1 cellular context compared by ENCODE assay signal in genomic region chr3:24496529-24497482, GRCh38.
TF ChIP-seq lines count a peak whose summit lies in the region.

No MANE protein-coding gene starts in this region.

TF ChIP-seq in HepG2, 621 proteins besides CTCF, POLR2A, EP300 and RAD21 (continued from another document and continues in another):
- no peak for TF ChIP-seq ZNF362 (CRISPR knock-in tag; IDR thresholded peaks at IDR 0.05; ENCODE audit: borderline replicate concordance)
- no peak for TF ChIP-seq TCF12 (IDR thresholded peaks at IDR 0.05)
- TF ChIP-seq TCF12 (CRISPR knock-in tag; IDR thresholded peaks at IDR 0.05): no peak
- TF ChIP-seq TFAP4 (IDR thresholded peaks at IDR 0.05; ENCODE audit: borderline replicate concordance, low read depth): no peak
- no peak for TF ChIP-seq NFE2L2 (IDR thresholded peaks at IDR 0.05; ENCODE audit: low read length)
- no peak for TF ChIP-seq HNRNPK (IDR thresholded peaks at IDR 0.05; ENCODE audit: low read depth, low read length, poor library complexity, severe bottlenecking)
- TF ChIP-seq FOXP4 (CRISPR knock-in tag; IDR thresholded peaks at IDR 0.05): peak; percentile 31; the same call in 1 of the 2 replicates
- no peak for TF ChIP-seq PRPF4 (IDR thresholded peaks at IDR 0.05; ENCODE audit: low read depth, low read length, poor library complexity, severe bottlenecking)
- TF ChIP-seq THAP8 (CRISPR knock-in tag; IDR thresholded peaks at IDR 0.05; ENCODE audit: borderline replicate concordance): no peak
- TF ChIP-seq NFYC (CRISPR knock-in tag; IDR thresholded peaks at IDR 0.05): no peak
- no peak for TF ChIP-seq KDM4B (CRISPR knock-in tag; IDR thresholded peaks at IDR 0.05)
- TF ChIP-seq ZNF567 (CRISPR knock-in tag; IDR thresholded peaks at IDR 0.05; ENCODE audit: borderline replicate concordance): no peak
- no peak for TF ChIP-seq MIXL1 (CRISPR knock-in tag; IDR thresholded peaks at IDR 0.05)
- no peak for TF ChIP-seq ZNF12 (CRISPR knock-in tag; IDR thresholded peaks at IDR 0.05)
- no peak for TF ChIP-seq NFATC3 (CRISPR knock-in tag; IDR thresholded peaks at IDR 0.05)
- peak; percentile 54; the same call in 1 of the 2 replicates for TF ChIP-seq IKZF5 (CRISPR knock-in tag; IDR thresholded peaks at IDR 0.05)
- 0 out of 2 replicates have a peak, but pooled peaks have one; percentile 8 for TF ChIP-seq CEBPG (CRISPR knock-in tag; IDR thresholded peaks at IDR 0.05)
- no peak for TF ChIP-seq MIER3 (CRISPR knock-in tag; IDR thresholded peaks at IDR 0.05; ENCODE audit: borderline replicate concordance)
- no peak for TF ChIP-seq ZNF557 (CRISPR knock-in tag; IDR thresholded peaks at IDR 0.05)
- TF ChIP-seq RNF219 (CRISPR knock-in tag; IDR thresholded peaks at IDR 0.05): no peak
- no peak for TF ChIP-seq SIN3A (IDR thresholded peaks at IDR 0.05; ENCODE audit: borderline replicate concordance, low read depth, low read length)
- peak; percentile 50; the same call in 1 of the 2 replicates for TF ChIP-seq HOXA3 (CRISPR knock-in tag; IDR thresholded peaks at IDR 0.05)
- TF ChIP-seq FOXO1 (CRISPR knock-in tag; IDR thresholded peaks at IDR 0.05): peak; percentile 40; the same call in 1 of the 2 replicates
- TF ChIP-seq SALL1 (CRISPR knock-in tag; IDR thresholded peaks at IDR 0.05): peak; percentile 78
- no peak for TF ChIP-seq ZNF660 (CRISPR knock-in tag; IDR thresholded peaks at IDR 0.05; ENCODE audit: borderline replicate concordance, low read depth)
- peak; percentile 57; the same call in 1 of the 2 replicates for TF ChIP-seq HOMEZ (CRISPR knock-in tag; IDR thresholded peaks at IDR 0.05; ENCODE audit: low read depth)
- TF ChIP-seq ZNF878 (CRISPR knock-in tag; IDR thresholded peaks at IDR 0.05): no peak
- no peak for TF ChIP-seq KDM5A (IDR thresholded peaks at IDR 0.05; ENCODE audit: borderline replicate concordance, low read length)
- TF ChIP-seq ZNF687 (CRISPR knock-in tag; IDR thresholded peaks at IDR 0.05): no peak; the same call in 1 of the 2 replicates
- no peak for TF ChIP-seq ZNF678 (CRISPR knock-in tag; IDR thresholded peaks at IDR 0.05)
- no peak for TF ChIP-seq ZHX2 (IDR thresholded peaks at IDR 0.05; ENCODE audit: low read depth)
- no peak for TF ChIP-seq ZHX2 (CRISPR knock-in tag; IDR thresholded peaks at IDR 0.05; ENCODE audit: borderline replicate concordance)
- no peak for TF ChIP-seq ZBTB7A (CRISPR knock-in tag; IDR thresholded peaks at IDR 0.05)
